1 cellular context compared by ENCODE assay signal in genomic region chr6:169932491-169932890, GRCh38.
TF ChIP-seq lines count a peak whose summit lies in the region.

No MANE protein-coding gene starts in this region.

TF ChIP-seq in K562, 482 proteins besides CTCF, POLR2A, EP300 and RAD21 (continued from another document):
- TF ChIP-seq DMBX1 (CRISPR knock-in tag; IDR thresholded peaks at IDR 0.05; ENCODE audit: borderline replicate concordance) (no peak), KAT7 (CRISPR knock-in tag; IDR thresholded peaks at IDR 0.05; ENCODE audit: borderline replicate concordance) (no peak), PBX2 (CRISPR knock-in tag; IDR thresholded peaks at IDR 0.05; ENCODE audit: low read depth) (no peak), PBX2 (tag; conservative IDR thresholded peaks at IDR 0.05; ENCODE audit: low read depth) (peak; percentile 73), ZSCAN29 (IDR thresholded peaks at IDR 0.05) (no peak), PKNOX1 (IDR thresholded peaks at IDR 0.05) (peak; percentile 47; the same call in 1 of the 2 replicates), ZKSCAN3 (CRISPR knock-in tag; IDR thresholded peaks at IDR 0.05) (no peak), MEIS2 (IDR thresholded peaks at IDR 0.05; ENCODE audit: partially characterized antibody) (peak; percentile 48), NCOA6 (IDR thresholded peaks at IDR 0.05) (no peak), EGR1 (conservative IDR thresholded peaks at IDR 0.05) (peak; percentile 59), E2F6 (IDR thresholded peaks at IDR 0.05; ENCODE audit: borderline replicate concordance in 1 of 2, extremely low read depth in 1 of 2, insufficient read depth in 1 of 2, insufficient read length in 1 of 2, low read depth in 1 of 2, low read length in 1 of 2, poor library complexity in 1 of 2, severe bottlenecking in 1 of 2) (peak in 1 of 2 experiments; percentile 59), MGA (IDR thresholded peaks at IDR 0.05) (no peak)
TF ChIP-seq in K562: peak in this region for 5.
